1 cellular context compared by ENCODE assay signal in genomic region chr5:61617995-61618525, GRCh38.
TF ChIP-seq lines count a peak whose summit lies in the region.

No MANE protein-coding gene starts in this region.

TF ChIP-seq in GM23338, 12 proteins besides CTCF, POLR2A, EP300 and RAD21 (continued from another document):
- TF ChIP-seq ZNF331 (CRISPR knock-in tag; IDR thresholded peaks at IDR 0.05; ENCODE audit: low read depth) = no peak
